Comparison of ENCODE assay signal across 28 cellular contexts in genomic region chr18:26854292-26854881, GRCh38. TPM values are rescaled to one million over a fixed set of nuclear protein-coding genes. Genes with fewer than 3 reads are reported as not detected.
"Had no signal": no experiment of that assay in that cellular context is flagged by ENCODE, and none has a peak within 500 bp of the region (broad histone marks: within the 10 kb centered on the region; RNA-seq: fewer than 3 reads in every experiment).

No MANE protein-coding gene starts in this region.

- H3K36me3 ChIP-seq: brain microvascular endothelial cell, heart left ventricle, pancreas, right atrium auricular region, vagina had no signal

- H3K4me3 ChIP-seq: heart left ventricle, pancreas, right atrium auricular region, smooth muscle cell, vagina had no signal

- H3K4me2 ChIP-seq: smooth muscle cell had no signal

- DNase-seq: activated CD4-positive, alpha-beta T cell treated with anti-CD3 and anti-CD28 coated beads for 36 hours; activated CD4-positive, CD25-positive, alpha-beta regulatory T cell; activated CD8-positive, alpha-beta memory T cell treated with anti-CD3 and anti-CD28 coated beads, Interleukin-2, amount 10 ng/mL, durations not matched to agents 7 days and 5 days; activated CD8-positive, alpha-beta T cell treated with anti-CD3 and anti-CD28 coated beads, Interleukin-2, amount 10 ng/mL, durations not matched to agents 7 days and 5 days; activated T-cell treated with anti-CD3 and anti-CD28 coated beads, Interleukin-2, amount 50 U/mL, for 48 hours; brain microvascular endothelial cell; foreskin fibroblast; heart left ventricle; hypothalamus; left ventricle myocardium superior; mammary epithelial cell; naive B cell; nucleus accumbens; stimulated activated CD4-positive, alpha-beta T cell treated with anti-CD3 and anti-CD28 coated beads, Interleukin-1b, Interleukin-23, amount 100 ng/mL, for 48 hours; stimulated activated CD4-positive, alpha-beta T cell treated with anti-CD3 and anti-CD28 coated beads, Interleukin-4, amount 100 ng/mL, for 4 hours; stimulated activated CD8-positive, alpha-beta memory T cell treated with anti-CD3 and anti-CD28 coated beads, Interleukin-4, amount 100 ng/mL, for 48 hours; stimulated activated naive CD8-positive, alpha-beta T cell treated with anti-CD3 and anti-CD28 coated beads, Interleukin-15, amount 100 ng/mL, for 72 hours; substantia nigra; T-helper 1 cell had no signal

- H3K27me3 ChIP-seq: brain microvascular endothelial cell, pancreas, right atrium auricular region, vagina had no signal

- H3K9me3 ChIP-seq: pancreas, right atrium auricular region, vagina had no signal

- H3K27ac ChIP-seq: brain microvascular endothelial cell, heart left ventricle, pancreas, right atrium auricular region, vagina had no signal

RNA-seq across cellular contexts. Expression of gene AQP4, which starts 11.1 kb away (rescaled TPM):
- total RNA-seq: activated CD4-positive, alpha-beta T cell treated with anti-CD3 and anti-CD28 coated beads for 36 hours; activated CD8-positive, alpha-beta memory T cell treated with anti-CD3 and anti-CD28 coated beads, Interleukin-2, amount 10 ng/mL, durations not matched to agents 7 days and 5 days; activated CD8-positive, alpha-beta T cell treated with anti-CD3 and anti-CD28 coated beads, Interleukin-2, amount 10 ng/mL, durations not matched to agents 7 days and 5 days; activated T-helper 2 cell treated with anti-CD3 and anti-CD28 coated beads, Interferon-gamma antibody, Interleukin-2, Interleukin-4, amounts not matched to agents 10 μg/mL and 5 μg/mL and 100 μg/mL, durations not matched to agents 14 hours and 24 hours and 36 hours; astrocyte; chondrocyte; mammary epithelial cell; neural crest cell; pulmonary artery endothelial cell; smooth muscle cell had no signal
- polyA plus RNA-seq: mammary epithelial cell, smooth muscle cell had no signal
